Comparison of ENCODE assay signal across 9 cellular contexts in the genomic region with DNA sequence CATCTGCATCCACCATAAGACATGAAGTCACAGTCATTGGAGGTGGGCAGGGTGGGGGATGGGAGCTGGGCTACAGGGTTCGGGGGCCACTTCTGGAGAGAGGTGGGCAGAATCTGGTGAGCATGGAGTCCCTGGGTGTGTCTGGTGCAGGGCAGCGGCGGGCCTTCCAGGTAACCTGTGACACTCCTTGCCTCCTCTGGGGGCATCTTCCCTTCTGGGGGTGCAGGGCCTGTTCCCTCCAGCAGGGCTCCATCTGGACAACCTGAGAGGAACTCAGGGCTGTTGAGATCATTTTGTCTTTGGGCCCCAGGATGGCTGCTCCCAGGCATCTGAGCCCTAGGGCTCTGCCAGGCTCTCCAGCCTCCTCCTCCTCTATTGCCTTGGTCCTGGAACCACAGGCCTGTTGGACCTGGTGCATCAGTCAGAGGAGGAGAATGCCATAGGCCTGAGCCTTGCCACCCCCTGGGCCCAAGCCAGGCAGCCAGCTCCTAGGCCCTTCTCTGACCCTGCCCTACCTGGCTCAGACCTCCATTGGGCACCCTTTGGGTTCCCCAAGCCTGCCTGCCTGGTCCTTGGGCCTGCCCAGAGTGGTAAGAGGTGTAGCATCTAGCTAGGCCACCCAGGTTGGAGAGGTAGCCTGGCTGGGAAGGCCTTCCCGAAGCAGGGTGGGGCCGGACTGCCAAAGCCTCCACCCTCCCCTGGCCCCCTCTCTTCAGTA. TPM values are rescaled to one million over a fixed set of nuclear protein-coding genes. Genes with fewer than 3 reads are reported as not detected.
DNase-seq lines count a peak whose midpoint lies in the region; ATAC-seq, FAIRE-seq and TF ChIP-seq lines count a peak whose summit lies in the region.
"Had no signal": no experiment of that assay in that cellular context is flagged by ENCODE, and none has a peak within 500 bp of the region (broad histone marks: within the 10 kb centered on the region; RNA-seq: fewer than 3 reads in every experiment).

No MANE protein-coding gene starts in this region.

- peak overlapping the region; percentile 74 for H3K9ac ChIP-seq in BLaER1
- H3K9ac ChIP-seq in GM12878 (ENCODE audit: control insufficient read depth, insufficient read depth, low read length), result no peak overlapping the region

- POLR2A ChIA-PET in GM12878 (lab: Charles Lee), result interaction anchor here (0.5 kb wide), 1 partner anchor 112 kb away, joined by 3 read pairs; no protein-coding TSS in a partner anchor
- POLR2A ChIA-PET in naive thymus-derived CD4-positive, alpha-beta T cell (lab: Charles Lee), result interaction anchor here (1.0 kb wide), 1 partner anchor 198 kb away, joined by 3 read pairs; the partner anchor contains the start of gene GCDH

- TF ChIP-seq POLR2A in GM12878 (IDR thresholded peaks at IDR 0.05; ENCODE audit: low read depth, low read length), result no peak

- H3K36me3 Mint-ChIP-seq in naive thymus-derived CD4-positive, alpha-beta T cell, result no peaks in the 10 kb centered on the region

- SMC1A ChIA-PET in GM12878 (lab: Charles Lee; ENCODE audit: uncharacterized antibody, unreplicated experiment), result no interaction called here

- in situ Hi-C loops in GM12878 (cut with MboI), result no loop called here

- H3K4me3 ChIP-seq in BLaER1, result no peak overlapping the region; the same call in 1 of the 2 replicates
- H3K4me3 ChIP-seq in H7 (ENCODE audit: insufficient read depth, low read depth, low read length), result no peak overlapping the region
- no peak overlapping the region for H3K4me3 ChIP-seq in GM12878
- H3K4me3 ChIP-seq in naive thymus-derived CD4-positive, alpha-beta T cell (ENCODE audit: low read length), result no peak overlapping the region
- H3K4me3 ChIP-seq: HAP-1 had no signal

- H3K9me3 Mint-ChIP-seq in naive thymus-derived CD4-positive, alpha-beta T cell, result no peaks in the 10 kb centered on the region

- no peak overlapping the region for H2AFZ ChIP-seq in GM12878 (ENCODE audit: control insufficient read depth, low read depth, low read length)

- peak overlapping the region; percentile 99 for H3K4me2 ChIP-seq in BLaER1
- H3K4me2 ChIP-seq in GM12878 (ENCODE audit: control insufficient read depth, insufficient read depth), result no peak overlapping the region

- 52% methylated on average over 5 of the region's 5 CpGs for WGBS in GM12878 (ENCODE audit: insufficient coverage, insufficient replicate concordance, low lambda C conversion rate, missing lambda C conversion rate)

- no peak for FAIRE-seq in GM12878 (lab: Jason Lieb, UNC)

- no peak overlapping the region for H3K27ac Mint-ChIP-seq in naive thymus-derived CD4-positive, alpha-beta T cell

- peak; percentile 14 to 68 (median 59) for TF ChIP-seq CTCF in GM12878 (IDR thresholded peaks at IDR 0.05 in 2 of 3, conservative IDR thresholded peaks at IDR 0.05 in 1 of 3; ENCODE audit: control insufficient read depth in 2 of 3, extremely low read depth in 1 of 3, insufficient read depth in 1 of 3, low read depth in 3 of 3, low read length in 3 of 3)

- H3K27ac ChIP-seq in BLaER1 (peak overlapping the region; percentile 81), GM12878 (ENCODE audit: control insufficient read depth, insufficient read depth) (no peak overlapping the region)
- H3K27ac ChIP-seq in naive thymus-derived CD4-positive, alpha-beta T cell (ENCODE audit: low read depth, low read length), result no peak overlapping the region

- H3K4me1 Mint-ChIP-seq in naive thymus-derived CD4-positive, alpha-beta T cell, result peaks cover 0 to 4% (median 0%) of the 10 kb centered on the region in 7 donors

- peak; percentile 86 for ATAC-seq in GM12878
- peak; percentile 40 for ATAC-seq in naive thymus-derived CD4-positive, alpha-beta T cell
- ATAC-seq in HG02610 (IDR thresholded peaks at IDR 0.05; ENCODE audit: unreplicated experiment), result no peak
- ATAC-seq in GM18520 (IDR thresholded peaks at IDR 0.05; ENCODE audit: unreplicated experiment), result no peak
- ATAC-seq in HG02763 (IDR thresholded peaks at IDR 0.05; ENCODE audit: unreplicated experiment), result no peak

- H3K4me1 ChIP-seq in BLaER1 (peaks cover 65% of the 10 kb centered on the region), GM12878 (ENCODE audit: control insufficient read depth, insufficient read depth, low read length) (peaks cover 5% of the 10 kb centered on the region)
- H3K4me1 ChIP-seq in naive thymus-derived CD4-positive, alpha-beta T cell (ENCODE audit: control insufficient read depth in 2 of 2, insufficient read depth in 2 of 2, low read length in 2 of 2), result no peaks in the 10 kb centered on the region
- H3K4me1 ChIP-seq: HAP-1 had no signal

- intact Hi-C loops in GM12878 (cut with micrococcal nuclease; ENCODE audit: unreplicated experiment), result no loop called here
- intact Hi-C loops in naive thymus-derived CD4-positive, alpha-beta T cell (cut with micrococcal nuclease), result no loop called here

- no TSS peak for BruUV-seq in GM12878 (replicated peaks; lab: Mats Ljungman, UMichigan)

- peak; percentile 94 for DNase-seq in H7
- DNase-seq in GM12878 (ENCODE audit: low read depth, low spot score), result no peak
- DNase-seq in naive thymus-derived CD4-positive, alpha-beta T cell, result no peak
- no peak for DNase-seq in SHP77 treated with DMSO at 0.1 percent for 48 hours (lab: John Stamatoyannopoulos, UW)

- H3K36me3 ChIP-seq in BLaER1 (peaks cover 34% of the 10 kb centered on the region), H7 (replicated peaks; ENCODE audit: control insufficient read depth, insufficient read depth, low read length) (no peaks in the 10 kb centered on the region), GM12878 (ENCODE audit: control insufficient read depth in 2 of 2, insufficient read depth in 2 of 2, low read length in 1 of 2) (no peaks in the 10 kb centered on the region)
- H3K36me3 ChIP-seq in naive thymus-derived CD4-positive, alpha-beta T cell (ENCODE audit: control insufficient read depth in 2 of 3, insufficient read depth in 3 of 3, low read length in 3 of 3), result no peaks in the 10 kb centered on the region
- H3K36me3 ChIP-seq: HAP-1 had no signal

- H3K27me3 ChIP-seq in BLaER1 (no peaks in the 10 kb centered on the region), H7 (ENCODE audit: control insufficient read depth, insufficient read depth, low read length) (peaks cover 14% of the 10 kb centered on the region), GM12878 (replicated peaks in 1 of 2; ENCODE audit: control insufficient read depth in 2 of 2, insufficient read depth in 2 of 2, low read length in 1 of 2) (no peaks in the 10 kb centered on the region)
- H3K27me3 ChIP-seq in naive thymus-derived CD4-positive, alpha-beta T cell (ENCODE audit: control insufficient read depth in 2 of 2, insufficient read depth in 2 of 2, low read length in 2 of 2), result no peaks in the 10 kb centered on the region

- H3K9me3 ChIP-seq in BLaER1 (no peaks in the 10 kb centered on the region), GM12878 (replicated peaks; ENCODE audit: control insufficient read depth, insufficient read depth, low read length) (no peaks in the 10 kb centered on the region)
- H3K9me3 ChIP-seq in naive thymus-derived CD4-positive, alpha-beta T cell (ENCODE audit: control insufficient read depth in 2 of 3, low read length in 3 of 3), result no peaks in the 10 kb centered on the region
- H3K9me3 ChIP-seq: HAP-1 had no signal

- no peaks in the 10 kb centered on the region for H3K79me2 ChIP-seq in GM12878 (ENCODE audit: control insufficient read depth, insufficient read depth, low read length)

- TF ChIP-seq RAD21 in GM12878 (IDR thresholded peaks at IDR 0.05; ENCODE audit: insufficient read depth, low read depth, low read length), result no peak

- CTCF ChIA-PET in GM12878 (lab: Yijun Ruan, JAX), result interaction anchor here (8.0 kb wide), 1 partner anchor 113 kb away, joined by 145 read pairs; no protein-coding TSS in a partner anchor
- CTCF ChIA-PET in naive thymus-derived CD4-positive, alpha-beta T cell (lab: Charles Lee), result no interaction called here

- peaks cover 0 to 13% (median 0%) of the 10 kb centered on the region in 5 donors for H3K27me3 Mint-ChIP-seq in naive thymus-derived CD4-positive, alpha-beta T cell

- no peak overlapping the region for H3K4me3 Mint-ChIP-seq in naive thymus-derived CD4-positive, alpha-beta T cell

- no peaks in the 10 kb centered on the region; the same call in 1 of the 2 replicates for H4K20me1 ChIP-seq in BLaER1
- no peaks in the 10 kb centered on the region for H4K20me1 ChIP-seq in GM12878 (ENCODE audit: control insufficient read depth, insufficient read depth)

- TF ChIP-seq EP300 in GM12878 (IDR thresholded peaks at IDR 0.05; ENCODE audit: borderline replicate concordance in 1 of 2, control insufficient read depth in 1 of 2, low read depth in 2 of 2, low read length in 2 of 2), result no peak

- RAD21 ChIA-PET in GM12878 (lab: Charles Lee; ENCODE audit: unreplicated experiment), result interaction anchor here (1.5 kb wide), 1 partner anchor 112 kb away, joined by 9 read pairs; no protein-coding TSS in a partner anchor

RNA-seq across cellular contexts. Expression of gene LYL1, which starts 13.4 kb away (rescaled TPM):
- total RNA-seq in H7 (2014; rRNA removed; shearing (Covaris generic)), result 1.5 and 1.7 TPM in 2 replicates
- total RNA-seq in GM12878 (2013; cell fraction: nucleolus; rRNA removed), result 13.0 and 16.6 TPM in 2 replicates
- total RNA-seq in GM12878 (2014; rRNA removed) (29.3 and 34.8 TPM in 2 replicates), GM12878 (2014; rRNA removed; fragmentation: Illumina TruSeq; extraction: Trizol) (5.8 and 5.9 TPM in 2 replicates), GM12878 (2021) (27.4 and 30.0 TPM in 2 replicates)
- 0.52 TPM for polyA plus RNA-seq in GM12878 (2011; ENCODE audit: low read depth)
- polyA plus RNA-seq in GM12878 (2011; rRNA removed) (0.56 and 0.62 TPM in 2 replicates), GM12878 (2014; fragmentation: Illumina TruSeq; extraction: Trizol) (1.3 and 2.4 TPM in 2 replicates), GM12878 (2014; fragmentation: Nextera tagmentation; extraction: Ambion mirVana) (under 1 TPM; 0.10 to 0.77 TPM), GM12878 (2014; rRNA removed) (25.1 and 30.8 TPM in 2 replicates), GM12878 (2016; fragmentation: Nextera tagmentation; extraction: Ambion mirVana) (1 to 10 TPM; 3.1 to 8.0 TPM)
- polyA plus RNA-seq in GM12878 (2011; cell fraction: cytosol; rRNA removed), result 0.84 and 1.5 TPM in 2 replicates
- polyA plus RNA-seq in GM12878 (2011; cell fraction: nucleus; rRNA removed), result 1.7 and 2.5 TPM in 2 replicates
- polyA plus RNA-seq in GM12878 (2012), result 6.5 and 9.4 TPM in 2 replicates
- 0.59 and 1.1 TPM in 2 replicates for polyA minus RNA-seq in GM12878 (2011; rRNA and poly(A)+ RNA removed)
- 1.7 TPM in 1 of 2 replicates, not detected in the other for polyA minus RNA-seq in GM12878 (2011; cell fraction: cytosol; rRNA and poly(A)+ RNA removed)
- 0.73 and 1.8 TPM in 2 replicates for polyA minus RNA-seq in GM12878 (2011; cell fraction: nucleus; rRNA and poly(A)+ RNA removed)
- 10 to 100 TPM in 1 of 5 experiments, 1 to 10 TPM in 4; 4.6 to 22.6 (median 7.8) TPM for total RNA-seq in naive thymus-derived CD4-positive, alpha-beta T cell
- 1 to 10 TPM; 2.4 to 2.9 TPM for polyA plus RNA-seq in naive thymus-derived CD4-positive, alpha-beta T cell

RNA-seq across cellular contexts. Expression of gene TRMT1, which starts 27.2 kb away (rescaled TPM):
- total RNA-seq in H7 (2014; rRNA removed; shearing (Covaris generic)), result 81.5 and 89.1 TPM in 2 replicates
- total RNA-seq in GM12878 (2013; cell fraction: nucleolus; rRNA removed), result 57.7 and 66.1 TPM in 2 replicates
- total RNA-seq in GM12878 (2014; rRNA removed) (33.7 and 37.0 TPM in 2 replicates), GM12878 (2014; rRNA removed; fragmentation: Illumina TruSeq; extraction: Trizol) (16.1 and 18.8 TPM in 2 replicates), GM12878 (2021) (51.4 and 53.1 TPM in 2 replicates)
- 15.2 TPM for polyA plus RNA-seq in GM12878 (2011; ENCODE audit: low read depth)
- polyA plus RNA-seq in GM12878 (2011; rRNA removed) (18.4 and 29.5 TPM in 2 replicates), GM12878 (2014; fragmentation: Illumina TruSeq; extraction: Trizol) (11.3 and 32.5 TPM in 2 replicates), GM12878 (2014; fragmentation: Nextera tagmentation; extraction: Ambion mirVana) (1 to 10 TPM; 3.4 to 4.5 TPM), GM12878 (2014; rRNA removed) (64.7 and 68.8 TPM in 2 replicates), GM12878 (2016; fragmentation: Nextera tagmentation; extraction: Ambion mirVana) (10 to 100 TPM; 52.6 to 56.3 TPM)
- polyA plus RNA-seq in GM12878 (2011; cell fraction: cytosol; rRNA removed), result 43.7 and 65.4 TPM in 2 replicates
- 346 and 425 TPM in 2 replicates for polyA plus RNA-seq in GM12878 (2011; cell fraction: nucleus; rRNA removed)
- 31.0 and 36.9 TPM in 2 replicates for polyA plus RNA-seq in GM12878 (2012)
- 17.3 and 34.2 TPM in 2 replicates for polyA minus RNA-seq in GM12878 (2011; rRNA and poly(A)+ RNA removed)
- 17.8 and 33.2 TPM in 2 replicates for polyA minus RNA-seq in GM12878 (2011; cell fraction: cytosol; rRNA and poly(A)+ RNA removed)
- 36.4 and 46.4 TPM in 2 replicates for polyA minus RNA-seq in GM12878 (2011; cell fraction: nucleus; rRNA and poly(A)+ RNA removed)
- 10 to 100 TPM; 64.2 to 96.4 (median 87.8) TPM for total RNA-seq in naive thymus-derived CD4-positive, alpha-beta T cell
- polyA plus RNA-seq in naive thymus-derived CD4-positive, alpha-beta T cell, result 10 to 100 TPM; 22.6 to 36.3 TPM

RNA-seq across cellular contexts. Expression of gene NACC1, which starts 28.8 kb away (rescaled TPM):
- total RNA-seq in H7 (2014; rRNA removed; shearing (Covaris generic)), result 254 and 292 TPM in 2 replicates
- total RNA-seq in GM12878 (2013; cell fraction: nucleolus; rRNA removed), result 33.8 and 36.7 TPM in 2 replicates
- total RNA-seq in GM12878 (2014; rRNA removed) (53.0 and 68.5 TPM in 2 replicates), GM12878 (2014; rRNA removed; fragmentation: Illumina TruSeq; extraction: Trizol) (16.2 and 19.6 TPM in 2 replicates), GM12878 (2021) (116 and 120 TPM in 2 replicates)
- 14.2 TPM for polyA plus RNA-seq in GM12878 (2011; ENCODE audit: low read depth)
- polyA plus RNA-seq in GM12878 (2011; rRNA removed) (9.4 and 32.3 TPM in 2 replicates), GM12878 (2014; fragmentation: Illumina TruSeq; extraction: Trizol) (6.1 and 18.8 TPM in 2 replicates), GM12878 (2014; fragmentation: Nextera tagmentation; extraction: Ambion mirVana) (under 1 TPM; 0.18 to 0.27 TPM), GM12878 (2014; rRNA removed) (86.1 and 89.6 TPM in 2 replicates), GM12878 (2016; fragmentation: Nextera tagmentation; extraction: Ambion mirVana) (1 to 10 TPM; 2.0 to 3.0 TPM)
- polyA plus RNA-seq in GM12878 (2011; cell fraction: cytosol; rRNA removed), result 75.3 and 119 TPM in 2 replicates
- polyA plus RNA-seq in GM12878 (2011; cell fraction: nucleus; rRNA removed), result 75.5 and 139 TPM in 2 replicates
- polyA plus RNA-seq in GM12878 (2012), result 32.6 and 35.0 TPM in 2 replicates
- 74.5 and 114 TPM in 2 replicates for polyA minus RNA-seq in GM12878 (2011; rRNA and poly(A)+ RNA removed)
- 50.9 and 52.6 TPM in 2 replicates for polyA minus RNA-seq in GM12878 (2011; cell fraction: cytosol; rRNA and poly(A)+ RNA removed)
- 12.9 and 21.6 TPM in 2 replicates for polyA minus RNA-seq in GM12878 (2011; cell fraction: nucleus; rRNA and poly(A)+ RNA removed)
- total RNA-seq in naive thymus-derived CD4-positive, alpha-beta T cell, result 10 to 100 TPM; 18.0 to 72.7 (median 22.4) TPM
- polyA plus RNA-seq in naive thymus-derived CD4-positive, alpha-beta T cell, result 1 to 10 TPM; 1.7 to 2.0 TPM

Comparison
In these comparisons a context has a peak if more than half of its experiments do, and no peak if none do; other contexts are left out.
1. ATAC-seq: peak in GM12878 (single experiment) and naive thymus-derived CD4-positive, alpha-beta T cell (single experiment); none in HG02610 (single experiment), GM18520 (single experiment) and HG02763 (single experiment).